8 cellular contexts compared by ENCODE assay signal in genomic region chr1:203649551-203650011, GRCh38. TPM values are rescaled to one million over a fixed set of nuclear protein-coding genes. Genes with fewer than 3 reads are reported as not detected.
A peak's percentile ranks its signal among the peaks of the same experiment; 100 is the strongest.
DNase-seq lines count a peak whose midpoint lies in the region; ATAC-seq, FAIRE-seq and TF ChIP-seq lines count a peak whose summit lies in the region.

No MANE protein-coding gene starts in this region.

- no peak overlapping the region for H3K4me3 ChIP-seq in trophoblast cell (ENCODE audit: low read depth, low read length)

- no peak for FAIRE-seq in RCC 7860 (lab: Jason Lieb, UNC)

- peak overlapping the region; percentile 96 for H3K27ac Mint-ChIP-seq in activated naive CD8-positive, alpha-beta T cell treated with anti-CD3 and anti-CD28 coated beads, Interleukin-2, amount 50 U/mL, for 24 hours

- H3K9me3 ChIP-seq in trophoblast cell (ENCODE audit: insufficient read depth, low read depth, low read length), result no peaks in the 10 kb centered on the region

- peaks cover 8 to 12% of the 10 kb centered on the region in 2 experiments for H3K36me3 ChIP-seq in trophoblast cell (ENCODE audit: control insufficient read depth in 1 of 2, insufficient read depth in 2 of 2, low read length in 2 of 2)

- peak; percentile 38 for ATAC-seq in GM19467 (IDR thresholded peaks at IDR 0.05; ENCODE audit: unreplicated experiment)
- ATAC-seq in HG03354 (IDR thresholded peaks at IDR 0.05; ENCODE audit: poor library complexity, severe bottlenecking, unreplicated experiment), result peak; percentile 41
- ATAC-seq in activated naive CD8-positive, alpha-beta T cell treated with anti-CD3 and anti-CD28 coated beads, Interleukin-2, amount 50 U/mL, for 24 hours, result peak; percentile 83
- no peak for ATAC-seq in omental fat pad (ENCODE audit: low FRiP score)

- H3K4me2 ChIP-seq in trophoblast cell (ENCODE audit: low read length), result peak overlapping the region; percentile 49

- H3K27me3 ChIP-seq in trophoblast cell (ENCODE audit: insufficient read depth, low read length), result no peaks in the 10 kb centered on the region

- peaks cover 2% of the 10 kb centered on the region for H3K27me3 Mint-ChIP-seq in activated naive CD8-positive, alpha-beta T cell treated with anti-CD3 and anti-CD28 coated beads, Interleukin-2, amount 50 U/mL, for 24 hours

- H3K9me3 Mint-ChIP-seq in activated naive CD8-positive, alpha-beta T cell treated with anti-CD3 and anti-CD28 coated beads, Interleukin-2, amount 50 U/mL, for 24 hours, result no peaks in the 10 kb centered on the region

- WGBS in trophoblast cell (ENCODE audit: extremely low coverage, insufficient coverage, insufficient read length), result no CpG with 5 or more reads among the region's 7 CpGs

- H4K91ac ChIP-seq in trophoblast cell (ENCODE audit: low read depth, low read length), result peak overlapping the region; percentile 64

- H2BK5ac ChIP-seq in trophoblast cell (ENCODE audit: low read depth, low read length, poor library complexity), result peak overlapping the region; percentile 24

- H2BK12ac ChIP-seq in trophoblast cell (ENCODE audit: low read length), result no peak overlapping the region

- H3K18ac ChIP-seq in trophoblast cell (ENCODE audit: low read length), result no peak overlapping the region

- no peak overlapping the region for H2AK5ac ChIP-seq in trophoblast cell (ENCODE audit: low read length)

- peak overlapping the region; percentile 84 for H3K27ac ChIP-seq in trophoblast cell (ENCODE audit: low read depth, low read length)

- no peak overlapping the region for H3K9ac ChIP-seq in trophoblast cell (ENCODE audit: low read length)

- H3K14ac ChIP-seq in trophoblast cell (ENCODE audit: low read length), result no peak overlapping the region

- no peak overlapping the region for H4K8ac ChIP-seq in trophoblast cell (ENCODE audit: low read depth, low read length)

- peaks cover 6% of the 10 kb centered on the region for H3K79me1 ChIP-seq in trophoblast cell (ENCODE audit: low read length)

- H2AFZ ChIP-seq in trophoblast cell (ENCODE audit: insufficient read depth, low read length, poor library complexity), result no peak overlapping the region

- peak; percentile 65 for DNase-seq in activated naive CD8-positive, alpha-beta T cell treated with anti-CD3 and anti-CD28 coated beads, Interleukin-2, amount 50 U/mL, for 24 hours
- DNase-seq in trophoblast cell (peak in 1 of 2 donors; percentile 36), T1000 (lab: John Stamatoyannopoulos, UW) (no peak), RCC 7860 (ENCODE audit: low spot score) (no peak), NCI-H2081 treated with DMSO at 0.1 percent for 48 hours (lab: John Stamatoyannopoulos, UW) (no peak), omental fat pad (ENCODE audit: low spot score) (no peak)

- peak overlapping the region; percentile 72 for H3K4me3 Mint-ChIP-seq in activated naive CD8-positive, alpha-beta T cell treated with anti-CD3 and anti-CD28 coated beads, Interleukin-2, amount 50 U/mL, for 24 hours

- peaks cover 14 to 20% of the 10 kb centered on the region in 2 experiments for H3K4me1 ChIP-seq in trophoblast cell (ENCODE audit: control insufficient read depth in 1 of 2, insufficient read depth in 2 of 2, low read length in 2 of 2)

- H4K12ac ChIP-seq in trophoblast cell (ENCODE audit: low read depth, low read length), result no peak overlapping the region

- H3K79me2 ChIP-seq in trophoblast cell (ENCODE audit: control insufficient read depth, insufficient read depth, low read length, poor library complexity), result peaks cover 20% of the 10 kb centered on the region

- H3K4ac ChIP-seq in trophoblast cell (ENCODE audit: low read depth, low read length), result peak overlapping the region; percentile 9

- no peak overlapping the region for H2BK120ac ChIP-seq in trophoblast cell (ENCODE audit: insufficient read depth, low read length, poor library complexity)

- TF ChIP-seq CTCF in omental fat pad (IDR thresholded peaks at IDR 0.05), result no peak

- H3K23ac ChIP-seq in trophoblast cell (ENCODE audit: low read length), result no peak overlapping the region

- H3K4me1 Mint-ChIP-seq in activated naive CD8-positive, alpha-beta T cell treated with anti-CD3 and anti-CD28 coated beads, Interleukin-2, amount 50 U/mL, for 24 hours, result peaks cover 67% of the 10 kb centered on the region

- H3K36me3 Mint-ChIP-seq in activated naive CD8-positive, alpha-beta T cell treated with anti-CD3 and anti-CD28 coated beads, Interleukin-2, amount 50 U/mL, for 24 hours (ENCODE audit: low read depth), result no peaks in the 10 kb centered on the region

RNA-seq across cellular contexts. Expression of gene ATP2B4, which starts 22.9 kb away (rescaled TPM):
- polyA plus RNA-seq in trophoblast cell (2013), result 278 and 279 TPM in 2 replicates
- 100 to 1,000 TPM in 3 of 4 donors, 10 to 100 TPM in 1; 90.4 to 212 (median 146) TPM for total RNA-seq in omental fat pad
